Comparison of ENCODE assay signal across 13 cellular contexts in the genomic region with DNA sequence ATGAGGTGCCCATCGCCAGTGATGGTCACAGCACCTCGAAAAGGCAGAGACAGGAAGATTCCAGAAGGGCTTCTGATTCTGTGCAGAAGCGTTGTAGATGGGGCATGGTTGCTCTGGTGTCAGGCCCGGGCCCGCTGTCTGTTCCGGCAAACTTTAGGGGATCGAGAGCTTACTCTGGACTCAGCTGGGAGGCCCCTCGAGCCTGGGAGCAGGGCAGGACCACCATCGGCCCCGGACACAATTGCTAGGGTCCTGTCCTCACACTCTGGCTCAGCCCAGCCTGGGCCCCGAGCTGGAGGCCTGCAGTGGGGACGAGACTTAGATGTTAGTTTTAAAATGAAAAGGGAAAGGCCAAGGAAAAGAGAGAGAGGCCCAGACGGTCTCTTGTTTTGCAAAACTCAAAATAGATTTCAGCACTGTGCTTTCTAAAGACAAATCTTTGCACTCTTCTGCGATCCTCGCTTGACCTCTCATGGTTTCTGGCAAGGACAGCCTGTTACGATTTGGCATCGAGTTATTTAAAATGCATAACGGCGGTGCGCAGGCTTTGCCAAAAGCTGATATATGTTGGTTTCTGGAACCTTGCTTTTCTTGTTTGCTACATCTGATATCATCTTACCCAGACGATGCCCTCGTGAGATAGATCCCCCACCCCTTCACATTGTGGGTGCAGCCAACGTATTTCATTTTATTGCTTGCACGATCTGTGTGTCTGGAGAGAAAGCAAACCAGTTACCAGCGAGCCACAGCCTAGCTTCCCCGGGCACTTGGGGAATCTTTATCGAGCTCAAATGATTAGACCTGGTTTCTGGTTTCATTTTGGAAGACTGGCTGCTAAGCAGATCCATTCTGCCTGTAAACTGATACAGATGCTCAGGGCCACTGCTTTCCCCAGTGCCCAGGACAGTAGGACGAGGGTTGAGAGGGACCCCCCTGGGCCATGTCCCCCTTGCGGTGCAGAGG. TPM values are rescaled to one million over a fixed set of nuclear protein-coding genes. Genes with fewer than 3 reads are reported as not detected.
A peak's percentile ranks its signal among the peaks of the same experiment; 100 is the strongest.
DNase-seq lines count a peak whose midpoint lies in the region; ATAC-seq and TF ChIP-seq lines count a peak whose summit lies in the region.
"Had no signal": no experiment of that assay in that cellular context is flagged by ENCODE, and none has a peak within 500 bp of the region (broad histone marks: within the 10 kb centered on the region; RNA-seq: fewer than 3 reads in every experiment).

No MANE protein-coding gene starts in this region.

- TF ChIP-seq CTCF in left ventricle myocardium inferior (IDR thresholded peaks at IDR 0.05; ENCODE audit: borderline replicate concordance) (no peak), prostate gland (IDR thresholded peaks at IDR 0.05) (no peak)

- intact Hi-C loops in Right ventricle myocardium inferior (cut with DNase I) (no loop called here), cardiac septum (cut with DNase I) (no loop called here), left ventricle myocardium inferior (cut with micrococcal nuclease) (no loop called here), prostate gland (cut with DNase I) (no loop called here)

- no peaks in the 10 kb centered on the region for H3K9me3 ChIP-seq in left ventricle myocardium inferior (replicated peaks)
- no peaks in the 10 kb centered on the region for H3K9me3 ChIP-seq in prostate gland
- H3K9me3 ChIP-seq: adrenal gland had no signal

- DNase-seq in Right ventricle myocardium inferior (ENCODE audit: missing footprints), result no peak
- no peak for DNase-seq in cardiac septum (ENCODE audit: low spot score)
- no peak for DNase-seq in left ventricle myocardium inferior
- peak; percentile 26 for DNase-seq in prostate gland (ENCODE audit: low spot score)
- no peak for DNase-seq in NK-92 (lab: John Stamatoyannopoulos, UW; ENCODE audit: unreplicated experiment)
- no peak for DNase-seq in NCI-H748 (lab: John Stamatoyannopoulos, UW; ENCODE audit: unreplicated experiment)
- no peak for DNase-seq in stimulated activated CD4-positive, alpha-beta T cell treated with anti-CD3 and anti-CD28 coated beads, Interleukin-2, amount 100 ng/mL, for 24 hours
- DNase-seq: activated CD4-positive, CD25-positive, alpha-beta regulatory T cell; activated T-cell treated with anti-CD3 and anti-CD28 coated beads, Interleukin-2, amount 50 U/mL, for 4 hours; adrenal gland had no signal

- H3K4me1 ChIP-seq in left ventricle myocardium inferior (peaks cover 88% of the 10 kb centered on the region), prostate gland (replicated peaks) (peaks cover 4% of the 10 kb centered on the region)
- H3K4me1 ChIP-seq: adrenal gland had no signal

- peak; percentile 49 for ATAC-seq in Right ventricle myocardium inferior
- no peak for ATAC-seq in HG03521 (IDR thresholded peaks at IDR 0.05; ENCODE audit: unreplicated experiment)
- ATAC-seq: activated T-cell treated with anti-CD3 and anti-CD28 coated beads, Interleukin-2, amount 50 U/mL, for 4 hours; HCT116 had no signal

- H3K4me3 ChIP-seq in left ventricle myocardium inferior (peak overlapping the region; percentile 40), prostate gland (no peak overlapping the region)
- H3K4me3 ChIP-seq: adrenal gland had no signal

- no peaks in the 10 kb centered on the region for H3K36me3 ChIP-seq in left ventricle myocardium inferior
- H3K36me3 ChIP-seq in prostate gland, result no peaks in the 10 kb centered on the region
- H3K36me3 ChIP-seq: adrenal gland had no signal

- H3K27ac ChIP-seq in left ventricle myocardium inferior (replicated peaks), result peak overlapping the region; percentile 86
- H3K27ac ChIP-seq in prostate gland, result peak overlapping the region; percentile 26 to 56

- H3K27me3 ChIP-seq in left ventricle myocardium inferior (ENCODE audit: low read depth), result no peaks in the 10 kb centered on the region
- no peaks in the 10 kb centered on the region for H3K27me3 ChIP-seq in prostate gland (replicated peaks; ENCODE audit: insufficient read depth)
- H3K27me3 ChIP-seq: adrenal gland had no signal

- TF ChIP-seq POLR2A in prostate gland (IDR thresholded peaks at IDR 0.05), result no peak

- WGBS in prostate gland, result 35% methylated on average over 29 of the region's 29 CpGs

RNA-seq across cellular contexts. Expression of a gene that starts 58.0 kb away (rescaled TPM):
- 12.8 TPM for total RNA-seq in Right ventricle myocardium inferior
- total RNA-seq in cardiac septum, result 12.9 TPM
- 16.6 TPM for total RNA-seq in left ventricle myocardium inferior
- 1 to 10 TPM in 1 of 2 donors, under 1 TPM in 1; 0.23 to 6.5 TPM for total RNA-seq in prostate gland
- total RNA-seq: MCF 10A had no signal
